In genomic region chr12:22034709-22035506, GRCh38 we compare ENCODE assay signal across 14 cellular contexts. TPM values are rescaled to one million over a fixed set of nuclear protein-coding genes. Genes with fewer than 3 reads are reported as not detected.
DNase-seq lines count a peak whose midpoint lies in the region; ATAC-seq, FAIRE-seq and TF ChIP-seq lines count a peak whose summit lies in the region.
"Had no signal": no experiment of that assay in that cellular context is flagged by ENCODE, and none has a peak within 500 bp of the region (broad histone marks: within the 10 kb centered on the region; RNA-seq: fewer than 3 reads in every experiment).

No MANE protein-coding gene starts in this region.

- H4K20me1 ChIP-seq in K562 (replicated peaks; ENCODE audit: control insufficient read depth, insufficient read depth, low read length), result no peaks in the 10 kb centered on the region
- no peaks in the 10 kb centered on the region for H4K20me1 ChIP-seq in H9 (ENCODE audit: control insufficient read depth, insufficient read depth, insufficient read length)

- TF ChIP-seq POLR2A in K562 (conservative IDR thresholded peaks at IDR 0.05), result no peak

- POLR2A ChIA-PET in K562 (lab: Yijun Ruan, JAX), result interaction anchor here (2.0 kb wide), 1 partner anchor 12 kb away, joined by 7 read pairs; the partner anchor contains the start of gene CMAS

- in situ Hi-C loops in K562 (cut with MboI), result no loop called here

- H3K4me1 Mint-ChIP-seq in activated naive CD4-positive, alpha-beta T cell treated with anti-CD3 and anti-CD28 coated beads for 36 hours (ENCODE audit: low read depth), result peaks cover 8% of the 10 kb centered on the region
- H3K4me1 Mint-ChIP-seq in H9, result peaks cover 5% of the 10 kb centered on the region in 2 experiments

- no peak overlapping the region for H3K4ac ChIP-seq in H9 (ENCODE audit: low read depth, low read length)

- CTCF ChIA-PET in activated naive CD4-positive, alpha-beta T cell treated with anti-CD3 and anti-CD28 coated beads for 36 hours (lab: Charles Lee), result interaction anchor here (0.6 kb wide), 1 partner anchor 337 kb away, joined by 3 read pairs; no protein-coding TSS in a partner anchor
- CTCF ChIA-PET in K562 (lab: Yijun Ruan, JAX; ENCODE audit: low intra/inter-chr PET ratio), result no interaction called here

- no peak overlapping the region for H4K91ac ChIP-seq in H9 (ENCODE audit: insufficient read length, low read depth, low read length)

- no peak for ATAC-seq in K562
- peak; percentile 57 for ATAC-seq in upper lobe of right lung
- ATAC-seq: A549; activated T-cell treated with anti-CD3 and anti-CD28 coated beads, Interleukin-2, amount 50 U/mL, for 4 hours had no signal

- H3K4me1 ChIP-seq in K562 (replicated peaks in 1 of 2; ENCODE audit: control insufficient read depth in 2 of 2, insufficient read depth in 2 of 2, low read length in 2 of 2), result peaks cover 3% of the 10 kb centered on the region in 2 experiments; a peak in 2 of 5 replicates
- H3K4me1 ChIP-seq in upper lobe of right lung, result no peaks in the 10 kb centered on the region
- H3K4me1 ChIP-seq in BE2C, result no peaks in the 10 kb centered on the region
- no peaks in the 10 kb centered on the region for H3K4me1 ChIP-seq in H9 (ENCODE audit: insufficient read depth, low read length)
- H3K4me1 ChIP-seq: A549, HAP-1 had no signal

- no peak overlapping the region for H3K14ac ChIP-seq in H9 (ENCODE audit: insufficient read depth, low read length)

- H3K4me3 Mint-ChIP-seq in activated naive CD4-positive, alpha-beta T cell treated with anti-CD3 and anti-CD28 coated beads for 36 hours, result no peak overlapping the region
- H3K4me3 Mint-ChIP-seq in H9, result no peak overlapping the region
- H3K4me3 Mint-ChIP-seq: activated T-cell treated with anti-CD3 and anti-CD28 coated beads, Interleukin-2, amount 50 U/mL, for 4 hours had no signal

- no peak overlapping the region for H2BK15ac ChIP-seq in H9 (ENCODE audit: low read depth, low read length)

- no peaks in the 10 kb centered on the region for H3K9me3 Mint-ChIP-seq in activated naive CD4-positive, alpha-beta T cell treated with anti-CD3 and anti-CD28 coated beads for 36 hours
- peaks cover 0 to 3% of the 10 kb centered on the region in 2 experiments; a peak in 3 of 5 replicates for H3K9me3 Mint-ChIP-seq in H9
- H3K9me3 Mint-ChIP-seq: activated T-cell treated with anti-CD3 and anti-CD28 coated beads, Interleukin-2, amount 50 U/mL, for 4 hours had no signal

- no peak overlapping the region for H3K18ac ChIP-seq in H9 (ENCODE audit: insufficient read length, low read depth, low read length)

- no peak overlapping the region for H2BK5ac ChIP-seq in H9 (ENCODE audit: insufficient read length, low read length)

- H3K9ac ChIP-seq in K562 (ENCODE audit: insufficient read depth in 1 of 2, low read depth in 2 of 2, low read length in 2 of 2) (no peak overlapping the region), H9 (ENCODE audit: extremely low read depth, insufficient read length, low read length) (no peak overlapping the region)

- H3K36me3 ChIP-seq in K562 (ENCODE audit: control insufficient read depth, insufficient read depth, low read length) (no peaks in the 10 kb centered on the region), upper lobe of right lung (no peaks in the 10 kb centered on the region), BE2C (no peaks in the 10 kb centered on the region)
- H3K36me3 ChIP-seq: HAP-1 had no signal

- no peak for TF ChIP-seq EP300 in K562 (IDR thresholded peaks at IDR 0.05; ENCODE audit: low read length)

- no peak overlapping the region for H3K23ac ChIP-seq in H9 (ENCODE audit: insufficient read length, low read depth, low read length)

- H3K27me3 ChIP-seq in K562 (ENCODE audit: control insufficient read depth in 2 of 2, insufficient read depth in 2 of 2, low read length in 2 of 2) (no peaks in the 10 kb centered on the region), upper lobe of right lung (no peaks in the 10 kb centered on the region), BE2C (no peaks in the 10 kb centered on the region), H9 (ENCODE audit: insufficient read depth, low read length) (no peaks in the 10 kb centered on the region)

- no peaks in the 10 kb centered on the region for H3K27me3 Mint-ChIP-seq in activated naive CD4-positive, alpha-beta T cell treated with anti-CD3 and anti-CD28 coated beads for 36 hours (ENCODE audit: low read depth)
- H3K27me3 Mint-ChIP-seq in H9 (ENCODE audit: low read depth), result no peaks in the 10 kb centered on the region

- H3K36me3 Mint-ChIP-seq in activated naive CD4-positive, alpha-beta T cell treated with anti-CD3 and anti-CD28 coated beads for 36 hours (ENCODE audit: low read depth), result no peaks in the 10 kb centered on the region
- no peaks in the 10 kb centered on the region for H3K36me3 Mint-ChIP-seq in H9 (ENCODE audit: insufficient read depth in 1 of 3, low read depth in 3 of 3)

- H3K4me2 ChIP-seq in K562 (ENCODE audit: insufficient read depth, low read length) (no peak overlapping the region), H9 (ENCODE audit: insufficient read depth, insufficient read length, low read length) (no peak overlapping the region)
- H3K4me2 ChIP-seq: A549 had no signal

- H3K27ac Mint-ChIP-seq in activated naive CD4-positive, alpha-beta T cell treated with anti-CD3 and anti-CD28 coated beads for 36 hours, result peak overlapping the region; percentile 15
- no peak overlapping the region for H3K27ac Mint-ChIP-seq in H9

- intact Hi-C loops in activated naive CD4-positive, alpha-beta T cell treated with anti-CD3 and anti-CD28 coated beads for 36 hours (cut with micrococcal nuclease), result no loop called here
- intact Hi-C loops in K562 (cut with micrococcal nuclease) (no loop called here), upper lobe of right lung (cut with DNase I) (no loop called here)

- H3K4me3 ChIP-seq in K562, result no peak overlapping the region
- H3K4me3 ChIP-seq in upper lobe of right lung, result no peak overlapping the region
- no peak overlapping the region for H3K4me3 ChIP-seq in BE2C (ENCODE audit: low read depth, low read length)
- H3K4me3 ChIP-seq: A549, HAP-1 had no signal

- no peak overlapping the region for H2BK12ac ChIP-seq in H9 (ENCODE audit: insufficient read length, low read depth, low read length)

- H2BK20ac ChIP-seq in H9 (ENCODE audit: low read depth, low read length, poor library complexity, severe bottlenecking), result no peak overlapping the region

- H3K56ac ChIP-seq in H9 (ENCODE audit: insufficient read length, low read depth, low read length), result no peak overlapping the region

- no peak for TF ChIP-seq RAD21 in K562 (CRISPR knock-in tag; conservative IDR thresholded peaks at IDR 0.05 in 1 of 2, IDR thresholded peaks at IDR 0.05 in 1 of 2)

- 25% methylated on average over 4 of the region's 4 CpGs for WGBS in K562 (ENCODE audit: insufficient coverage, low coverage, missing lambda C conversion rate)
- no CpG with 5 or more reads among the region's 4 CpGs for WGBS in H9 (ENCODE audit: extremely low coverage, insufficient read length, low lambda C conversion rate)

- no peak overlapping the region for H4K5ac ChIP-seq in H9 (ENCODE audit: insufficient read length, low read depth, low read length)

- DNase-seq in activated naive CD4-positive, alpha-beta T cell treated with anti-CD3 and anti-CD28 coated beads for 36 hours, result no peak
- no peak for DNase-seq in activated naive CD4-positive, alpha-beta T cell treated with Interleukin-2 at 50 U/mL for 16 hours
- DNase-seq in K562 (ENCODE audit: extremely low read depth in 1 of 4, low spot score in 3 of 4) (no peak), medulla oblongata (ENCODE audit: extremely low spot score) (peak; percentile 17), upper lobe of right lung (no peak), BE2C (no peak), H9 (no peak), COR-L47 (lab: John Stamatoyannopoulos, UW) (no peak)
- DNase-seq: activated CD4-positive, CD25-positive, alpha-beta regulatory T cell; activated T-cell treated with anti-CD3 and anti-CD28 coated beads, Interleukin-2, amount 50 U/mL, for 4 hours; DMS79; NCI-H774 had no signal

- H3K79me2 ChIP-seq in K562 (ENCODE audit: control insufficient read depth, insufficient read depth, low read length) (no peaks in the 10 kb centered on the region), H9 (ENCODE audit: insufficient read depth, low read length) (no peaks in the 10 kb centered on the region)

- no peak overlapping the region for H4K8ac ChIP-seq in H9 (replicated peaks; ENCODE audit: insufficient read length, low read depth, low read length)

- no peaks in the 10 kb centered on the region for H3K9me1 ChIP-seq in K562 (ENCODE audit: control insufficient read depth, insufficient read depth, low read length)

- no peak overlapping the region for H3T11ph ChIP-seq in H9 (ENCODE audit: low read length)

- H2BK120ac ChIP-seq in H9 (ENCODE audit: low read depth, low read length, poor library complexity, severe bottlenecking), result no peak overlapping the region

- BruUV-seq in K562 (replicated peaks; lab: Mats Ljungman, UMichigan), result no TSS peak

- TF ChIP-seq CTCF in K562 (IDR thresholded peaks at IDR 0.05 in 2 of 3, conservative IDR thresholded peaks at IDR 0.05 in 1 of 3; ENCODE audit: insufficient read depth in 2 of 3, low read depth in 1 of 3, low read length in 3 of 3) (no peak), upper lobe of right lung (IDR thresholded peaks at IDR 0.05) (no peak), BE2C (IDR thresholded peaks at IDR 0.05; ENCODE audit: low read depth, low read length) (no peak), H9 (conservative IDR thresholded peaks at IDR 0.05) (no peak)

- no peak overlapping the region for H2AK5ac ChIP-seq in H9 (ENCODE audit: insufficient read length, low read length)

- H3K79me1 ChIP-seq in H9 (ENCODE audit: insufficient read depth, low read depth, low read length, poor library complexity, severe bottlenecking), result no peaks in the 10 kb centered on the region

- H3K9me3 ChIP-seq in K562 (replicated peaks; ENCODE audit: control insufficient read depth, insufficient read depth, low read depth, low read length), result no peaks in the 10 kb centered on the region
- H3K9me3 ChIP-seq in upper lobe of right lung, result no peaks in the 10 kb centered on the region
- H3K9me3 ChIP-seq in BE2C, result no peaks in the 10 kb centered on the region
- H3K9me3 ChIP-seq in H9 (ENCODE audit: control insufficient read depth, low read depth, low read length), result no peaks in the 10 kb centered on the region
- H3K9me3 ChIP-seq: A549, HAP-1 had no signal

- H2AFZ ChIP-seq in K562 (ENCODE audit: low read depth, low read length), result peak overlapping the region; percentile 82
- H2AFZ ChIP-seq in H9 (ENCODE audit: low read length), result no peak overlapping the region

- no peaks in the 10 kb centered on the region for H3K23me2 ChIP-seq in H9 (ENCODE audit: insufficient read length, low read depth, low read length, poor library complexity, severe bottlenecking)

- FAIRE-seq in K562 (lab: Jason Lieb, UNC), result no peak
- FAIRE-seq: A549 had no signal

- H3K27ac ChIP-seq in K562 (ENCODE audit: extremely low read depth, low read depth, low read length) (no peak overlapping the region), upper lobe of right lung (peak overlapping the region; percentile 21), H9 (ENCODE audit: insufficient read length, low read depth, low read length) (no peak overlapping the region)
- H3K27ac ChIP-seq: A549 had no signal

RNA-seq across cellular contexts. Expression of gene CMAS, which starts 11.1 kb away (rescaled TPM):
- total RNA-seq in activated naive CD4-positive, alpha-beta T cell treated with anti-CD3 and anti-CD28 coated beads for 36 hours, result 10 to 100 TPM; 47.3 to 48.5 TPM
- 13.8 and 49.6 TPM in 2 replicates for total RNA-seq in K562 (2011; cell fraction: chromatin; rRNA removed; ENCODE audit: low replicate concordance)
- 9.2 and 10.9 TPM in 2 replicates for total RNA-seq in K562 (2011; cell fraction: nucleolus; rRNA removed)
- 19.1 and 21.8 TPM in 2 replicates for total RNA-seq in K562 (2011; cell fraction: nucleoplasm; rRNA removed)
- total RNA-seq in K562 (2014; rRNA removed) (65.3 and 66.4 TPM in 2 replicates), K562 (2014; rRNA removed; fragmentation: Illumina TruSeq; extraction: Trizol) (74.5 and 82.5 TPM in 2 replicates), K562 (2015; rRNA removed; fragmentation: Illumina TruSeq; extraction: Trizol) (48.3 and 49.4 TPM in 2 replicates), K562 (2021) (73.3 and 74.1 TPM in 2 replicates), upper lobe of right lung (29.4 TPM), H9 (2021) (46.7 and 47.4 TPM in 2 replicates)
- polyA plus RNA-seq in K562 (2011; rRNA removed) (56.3 and 84.6 TPM in 2 replicates), K562 (2014; fragmentation: Illumina TruSeq; extraction: Trizol) (58.4 and 64.8 TPM in 2 replicates), K562 (2014; fragmentation: Nextera tagmentation; extraction: Ambion mirVana) (10 to 100 TPM; 29.7 to 32.0 TPM), K562 (2014; rRNA removed) (92.2 and 108 TPM in 2 replicates)
- polyA plus RNA-seq in K562 (2011; cell fraction: cytosol; rRNA removed), result 13.5 and 17.5 TPM in 2 replicates
- polyA plus RNA-seq in K562 (2011; cell fraction: nucleus; rRNA removed), result 11.9 and 16.0 TPM in 2 replicates
- polyA plus RNA-seq in K562 (2012), result 51.0 and 59.8 TPM in 2 replicates
- 39.0 and 55.8 TPM in 2 replicates for polyA minus RNA-seq in K562 (2011; rRNA and poly(A)+ RNA removed)
- 17.4 and 24.0 TPM in 2 replicates for polyA minus RNA-seq in K562 (2011; cell fraction: cytosol; rRNA and poly(A)+ RNA removed)
- 12.3 and 20.1 TPM in 2 replicates for polyA minus RNA-seq in K562 (2011; cell fraction: nucleus; rRNA and poly(A)+ RNA removed)
- polyA plus RNA-seq in BE2C (2012; ENCODE audit: insufficient read depth, insufficient read length, low read depth), result 19.0 TPM
